ENCODE assay signal across 1 cellular context in genomic region chr22:43088979-43089717, GRCh38.
TF ChIP-seq lines count a peak whose summit lies in the region.

Gene TTLL1 (minus strand): TSS chr22:43089391. CDS start chr22:43075586, 13,805 bp downstream.

TF ChIP-seq in K562, 482 proteins besides CTCF, POLR2A, EP300 and RAD21 (continued from another document and continues in another):
- TF ChIP-seq ZNF23 (CRISPR knock-in tag; IDR thresholded peaks at IDR 0.05) (no peak), SNRNP70 (optimal IDR thresholded peaks at IDR 0.05; ENCODE audit: low read depth, low read length) (no peak), THRA (IDR thresholded peaks at IDR 0.05) (no peak), ZNF165 (CRISPR knock-in tag; IDR thresholded peaks at IDR 0.05; ENCODE audit: borderline replicate concordance) (no peak), KLF1 (tag; IDR thresholded peaks at IDR 0.05) (peak; percentile 37; the same call in 1 of the 2 replicates), ZNF780A (CRISPR knock-in tag; IDR thresholded peaks at IDR 0.05) (no peak), HDAC2 (IDR thresholded peaks at IDR 0.05) (no peak; the same call in 1 of the 2 replicates), ZNF384 (IDR thresholded peaks at IDR 0.05; ENCODE audit: low read depth, low read length) (no peak), CBX2 (IDR thresholded peaks at IDR 0.05; ENCODE audit: insufficient read depth, low read length, poor library complexity, severe bottlenecking) (no peak), GATAD2B (IDR thresholded peaks at IDR 0.05; ENCODE audit: borderline replicate concordance) (no peak), U2AF1 (optimal IDR thresholded peaks at IDR 0.05; ENCODE audit: low read depth, low read length) (no peak), NFIX (CRISPR knock-in tag; IDR thresholded peaks at IDR 0.05; ENCODE audit: low read depth) (no peak), ETV5 (CRISPR knock-in tag; IDR thresholded peaks at IDR 0.05; ENCODE audit: low read depth) (no peak), STAG1 (CRISPR knock-in tag; IDR thresholded peaks at IDR 0.05; ENCODE audit: borderline replicate concordance) (no peak), ZNF217 (CRISPR knock-in tag; IDR thresholded peaks at IDR 0.05) (no peak), ZEB2 (IDR thresholded peaks at IDR 0.05) (no peak), DDX20 (tag; IDR thresholded peaks at IDR 0.05; ENCODE audit: low read depth) (no peak), SMARCB1 (IDR thresholded peaks at IDR 0.05; ENCODE audit: insufficient read length, low read depth) (no peak), SMARCE1 (IDR thresholded peaks at IDR 0.05) (no peak), SUPT5H (IDR thresholded peaks at IDR 0.05) (no peak), PTTG1 (tag; IDR thresholded peaks at IDR 0.05; ENCODE audit: low read depth) (no peak), ZNF57 (CRISPR knock-in tag; IDR thresholded peaks at IDR 0.05) (no peak), ZNF766 (CRISPR knock-in tag; conservative IDR thresholded peaks at IDR 0.05) (no peak), LCOR (CRISPR knock-in tag; IDR thresholded peaks at IDR 0.05) (no peak), BRD9 (IDR thresholded peaks at IDR 0.05; ENCODE audit: low read depth, partially characterized antibody) (no peak), POLR2H (tag; IDR thresholded peaks at IDR 0.05; ENCODE audit: low read depth) (no peak), NEUROD1 (IDR thresholded peaks at IDR 0.05; ENCODE audit: borderline replicate concordance, low read depth, low read length, partially characterized antibody) (no peak), CAMTA2 (CRISPR knock-in tag; conservative IDR thresholded peaks at IDR 0.05) (no peak), PHB2 (IDR thresholded peaks at IDR 0.05; ENCODE audit: low read depth) (no peak), ZNF280A (IDR thresholded peaks at IDR 0.05; ENCODE audit: low read depth, partially characterized antibody) (no peak), ZNF12 (CRISPR knock-in tag; IDR thresholded peaks at IDR 0.05) (no peak), OTX1 (CRISPR knock-in tag; IDR thresholded peaks at IDR 0.05) (no peak), MTA1 (IDR thresholded peaks at IDR 0.05; ENCODE audit: borderline replicate concordance) (no peak), RBM39 (optimal IDR thresholded peaks at IDR 0.05; ENCODE audit: low read depth, low read length) (no peak), RBM25 (IDR thresholded peaks at IDR 0.05; ENCODE audit: low read depth, low read length, severe bottlenecking) (no peak), ZNF347 (CRISPR knock-in tag; IDR thresholded peaks at IDR 0.05; ENCODE audit: low read depth) (no peak), ESRRB (CRISPR knock-in tag; IDR thresholded peaks at IDR 0.05; ENCODE audit: borderline replicate concordance) (no peak), RFX1 (IDR thresholded peaks at IDR 0.05) (peak; percentile 94), PRMT5 (CRISPR knock-in tag; IDR thresholded peaks at IDR 0.05) (no peak), POLR2G (IDR thresholded peaks at IDR 0.05; ENCODE audit: low read depth, low read length) (peak; percentile 71), ZNF174 (CRISPR knock-in tag; IDR thresholded peaks at IDR 0.05) (no peak), USF2 (CRISPR knock-in tag; IDR thresholded peaks at IDR 0.05) (no peak), MAZ (CRISPR knock-in tag; conservative IDR thresholded peaks at IDR 0.05 in 1 of 2, IDR thresholded peaks at IDR 0.05 in 1 of 2) (peak; percentile 74 to 79), FOS (IDR thresholded peaks at IDR 0.05; ENCODE audit: extremely low read depth, insufficient read length) (no peak), MBD2 (IDR thresholded peaks at IDR 0.05; ENCODE audit: borderline replicate concordance, low read depth) (no peak), CTCFL (IDR thresholded peaks at IDR 0.05; ENCODE audit: borderline replicate concordance, insufficient read depth, low read depth, low read length, poor library complexity, severe bottlenecking) (no peak), PRPF4 (IDR thresholded peaks at IDR 0.05; ENCODE audit: insufficient read depth, low read depth, low read length, poor library complexity, severe bottlenecking) (no peak), CSDE1 (IDR thresholded peaks at IDR 0.05) (peak in 1 of 2 experiments; percentile 70; a peak in 1 of 4 replicates), FOXJ3 (CRISPR knock-in tag; IDR thresholded peaks at IDR 0.05) (no peak), SRSF9 (IDR thresholded peaks at IDR 0.05; ENCODE audit: borderline replicate concordance, low read depth, low read length) (no peak), ZNF3 (CRISPR knock-in tag; IDR thresholded peaks at IDR 0.05) (no peak), ZNF354B (CRISPR knock-in tag; IDR thresholded peaks at IDR 0.05) (no peak)
- TF ChIP-seq, protein P1, sequence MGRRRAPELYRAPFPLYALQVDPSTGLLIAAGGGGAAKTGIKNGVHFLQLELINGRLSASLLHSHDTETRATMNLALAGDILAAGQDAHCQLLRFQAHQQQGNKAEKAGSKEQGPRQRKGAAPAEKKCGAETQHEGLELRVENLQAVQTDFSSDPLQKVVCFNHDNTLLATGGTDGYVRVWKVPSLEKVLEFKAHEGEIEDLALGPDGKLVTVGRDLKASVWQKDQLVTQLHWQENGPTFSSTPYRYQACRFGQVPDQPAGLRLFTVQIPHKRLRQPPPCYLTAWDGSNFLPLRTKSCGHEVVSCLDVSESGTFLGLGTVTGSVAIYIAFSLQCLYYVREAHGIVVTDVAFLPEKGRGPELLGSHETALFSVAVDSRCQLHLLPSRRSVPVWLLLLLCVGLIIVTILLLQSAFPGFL (CRISPR knock-in tag; IDR thresholded peaks at IDR 0.05): no peak
- TF ChIP-seq, protein P2, sequence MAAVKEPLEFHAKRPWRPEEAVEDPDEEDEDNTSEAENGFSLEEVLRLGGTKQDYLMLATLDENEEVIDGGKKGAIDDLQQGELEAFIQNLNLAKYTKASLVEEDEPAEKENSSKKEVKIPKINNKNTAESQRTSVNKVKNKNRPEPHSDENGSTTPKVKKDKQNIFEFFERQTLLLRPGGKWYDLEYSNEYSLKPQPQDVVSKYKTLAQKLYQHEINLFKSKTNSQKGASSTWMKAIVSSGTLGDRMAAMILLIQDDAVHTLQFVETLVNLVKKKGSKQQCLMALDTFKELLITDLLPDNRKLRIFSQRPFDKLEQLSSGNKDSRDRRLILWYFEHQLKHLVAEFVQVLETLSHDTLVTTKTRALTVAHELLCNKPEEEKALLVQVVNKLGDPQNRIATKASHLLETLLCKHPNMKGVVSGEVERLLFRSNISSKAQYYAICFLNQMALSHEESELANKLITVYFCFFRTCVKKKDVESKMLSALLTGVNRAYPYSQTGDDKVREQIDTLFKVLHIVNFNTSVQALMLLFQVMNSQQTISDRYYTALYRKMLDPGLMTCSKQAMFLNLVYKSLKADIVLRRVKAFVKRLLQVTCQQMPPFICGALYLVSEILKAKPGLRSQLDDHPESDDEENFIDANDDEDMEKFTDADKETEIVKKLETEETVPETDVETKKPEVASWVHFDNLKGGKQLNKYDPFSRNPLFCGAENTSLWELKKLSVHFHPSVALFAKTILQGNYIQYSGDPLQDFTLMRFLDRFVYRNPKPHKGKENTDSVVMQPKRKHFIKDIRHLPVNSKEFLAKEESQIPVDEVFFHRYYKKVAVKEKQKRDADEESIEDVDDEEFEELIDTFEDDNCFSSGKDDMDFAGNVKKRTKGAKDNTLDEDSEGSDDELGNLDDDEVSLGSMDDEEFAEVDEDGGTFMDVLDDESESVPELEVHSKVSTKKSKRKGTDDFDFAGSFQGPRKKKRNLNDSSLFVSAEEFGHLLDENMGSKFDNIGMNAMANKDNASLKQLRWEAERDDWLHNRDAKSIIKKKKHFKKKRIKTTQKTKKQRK (IDR thresholded peaks at IDR 0.05; ENCODE audit: borderline replicate concordance, low read depth, low read length): no peak
- TF ChIP-seq, protein P3, sequence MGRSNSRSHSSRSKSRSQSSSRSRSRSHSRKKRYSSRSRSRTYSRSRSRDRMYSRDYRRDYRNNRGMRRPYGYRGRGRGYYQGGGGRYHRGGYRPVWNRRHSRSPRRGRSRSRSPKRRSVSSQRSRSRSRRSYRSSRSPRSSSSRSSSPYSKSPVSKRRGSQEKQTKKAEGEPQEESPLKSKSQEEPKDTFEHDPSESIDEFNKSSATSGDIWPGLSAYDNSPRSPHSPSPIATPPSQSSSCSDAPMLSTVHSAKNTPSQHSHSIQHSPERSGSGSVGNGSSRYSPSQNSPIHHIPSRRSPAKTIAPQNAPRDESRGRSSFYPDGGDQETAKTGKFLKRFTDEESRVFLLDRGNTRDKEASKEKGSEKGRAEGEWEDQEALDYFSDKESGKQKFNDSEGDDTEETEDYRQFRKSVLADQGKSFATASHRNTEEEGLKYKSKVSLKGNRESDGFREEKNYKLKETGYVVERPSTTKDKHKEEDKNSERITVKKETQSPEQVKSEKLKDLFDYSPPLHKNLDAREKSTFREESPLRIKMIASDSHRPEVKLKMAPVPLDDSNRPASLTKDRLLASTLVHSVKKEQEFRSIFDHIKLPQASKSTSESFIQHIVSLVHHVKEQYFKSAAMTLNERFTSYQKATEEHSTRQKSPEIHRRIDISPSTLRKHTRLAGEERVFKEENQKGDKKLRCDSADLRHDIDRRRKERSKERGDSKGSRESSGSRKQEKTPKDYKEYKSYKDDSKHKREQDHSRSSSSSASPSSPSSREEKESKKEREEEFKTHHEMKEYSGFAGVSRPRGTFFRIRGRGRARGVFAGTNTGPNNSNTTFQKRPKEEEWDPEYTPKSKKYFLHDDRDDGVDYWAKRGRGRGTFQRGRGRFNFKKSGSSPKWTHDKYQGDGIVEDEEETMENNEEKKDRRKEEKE (IDR thresholded peaks at IDR 0.05; ENCODE audit: borderline replicate concordance in 1 of 2, control insufficient read depth in 1 of 2, low read depth in 2 of 2, low read length in 1 of 2): no peak
- TF ChIP-seq, protein P4, sequence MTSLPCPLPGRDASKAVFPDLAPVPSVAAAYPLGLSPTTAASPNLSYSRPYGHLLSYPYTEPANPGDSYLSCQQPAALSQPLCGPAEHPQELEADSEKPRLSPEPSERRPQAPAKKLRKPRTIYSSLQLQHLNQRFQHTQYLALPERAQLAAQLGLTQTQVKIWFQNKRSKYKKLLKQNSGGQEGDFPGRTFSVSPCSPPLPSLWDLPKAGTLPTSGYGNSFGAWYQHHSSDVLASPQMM (CRISPR knock-in tag; IDR thresholded peaks at IDR 0.05): no peak
- TF ChIP-seq, protein P5, sequence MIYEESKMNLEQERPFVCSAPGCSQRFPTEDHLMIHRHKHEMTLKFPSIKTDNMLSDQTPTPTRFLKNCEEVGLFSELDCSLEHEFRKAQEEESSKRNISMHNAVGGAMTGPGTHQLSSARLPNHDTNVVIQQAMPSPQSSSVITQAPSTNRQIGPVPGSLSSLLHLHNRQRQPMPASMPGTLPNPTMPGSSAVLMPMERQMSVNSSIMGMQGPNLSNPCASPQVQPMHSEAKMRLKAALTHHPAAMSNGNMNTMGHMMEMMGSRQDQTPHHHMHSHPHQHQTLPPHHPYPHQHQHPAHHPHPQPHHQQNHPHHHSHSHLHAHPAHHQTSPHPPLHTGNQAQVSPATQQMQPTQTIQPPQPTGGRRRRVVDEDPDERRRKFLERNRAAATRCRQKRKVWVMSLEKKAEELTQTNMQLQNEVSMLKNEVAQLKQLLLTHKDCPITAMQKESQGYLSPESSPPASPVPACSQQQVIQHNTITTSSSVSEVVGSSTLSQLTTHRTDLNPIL (CRISPR knock-in tag; IDR thresholded peaks at IDR 0.05): no peak
